In the genomic region with DNA sequence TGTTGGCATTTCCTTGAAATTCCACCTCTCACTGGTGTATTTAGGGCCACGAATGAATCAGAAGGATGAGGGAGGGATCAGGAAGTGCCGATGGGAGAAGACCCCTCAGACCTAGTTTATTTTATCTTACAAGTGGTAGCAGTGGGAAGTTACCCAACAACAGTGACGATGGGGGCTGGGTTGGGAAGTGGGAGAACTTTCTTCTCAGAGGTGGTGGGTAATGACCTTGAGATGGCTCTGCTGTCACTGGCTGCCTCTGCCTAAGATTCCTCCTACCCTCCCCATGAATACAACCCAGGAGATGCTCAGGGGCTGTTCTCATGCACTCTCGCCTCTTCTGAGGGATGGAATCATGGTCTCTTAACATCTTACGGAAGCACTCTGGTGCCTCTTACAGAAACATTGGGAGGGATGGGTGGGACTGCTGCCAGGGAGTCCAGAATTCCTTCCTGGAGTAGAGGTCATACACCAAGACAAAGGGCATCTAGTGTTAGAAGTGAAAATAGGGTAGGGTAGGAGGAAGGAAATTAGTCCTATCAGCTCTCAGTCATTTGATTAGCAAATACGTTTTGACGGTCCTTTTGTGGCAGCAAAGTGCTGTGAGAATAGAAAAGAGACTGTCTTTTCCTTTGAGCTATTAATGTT, we compare ENCODE assay signal across 13 cellular contexts. TPM values are rescaled to one million over a fixed set of nuclear protein-coding genes. Genes with fewer than 3 reads are reported as not detected.
DNase-seq lines count a peak whose midpoint lies in the region; ATAC-seq and TF ChIP-seq lines count a peak whose summit lies in the region.
"Had no signal": no experiment of that assay in that cellular context is flagged by ENCODE, and none has a peak within 500 bp of the region (broad histone marks: within the 10 kb centered on the region; RNA-seq: fewer than 3 reads in every experiment).

No MANE protein-coding gene starts in this region.

- TF ChIP-seq CTCF in AG04450 (IDR thresholded peaks at IDR 0.05; ENCODE audit: low read depth, low read length) (no peak), osteoblast (IDR thresholded peaks at IDR 0.05; ENCODE audit: extremely low read depth, low read depth, low read length) (no peak), tibial nerve (IDR thresholded peaks at IDR 0.05) (no peak)

- POLR2A ChIA-PET in AG04450 (lab: Yijun Ruan, JAX) = no interaction called here

- 65 to 68% methylated on average over 7 of the region's 7 CpGs for WGBS in tibial nerve, 2 donors

- intact Hi-C loops in dendritic cell treated with granulocyte-macrophage colony-stimulating factor and Interleukin-4, amounts not matched to agents 40 ng/mL and 50 ng/mL, for 4 days (cut with micrococcal nuclease) = loop anchor here (5.0 kb wide), 1 partner anchor 45 kb away; no protein-coding TSS in a partner anchor

- no peak overlapping the region for H3K4me2 ChIP-seq in osteoblast (ENCODE audit: insufficient read depth, low read length)

- H3K4me1 ChIP-seq in osteoblast (ENCODE audit: insufficient read depth, low read length) = peaks cover 44% of the 10 kb centered on the region
- H3K4me1 ChIP-seq in tibial nerve = peaks cover 0 to 40% (median 13%) of the 10 kb centered on the region in 4 donors

- H3K36me3 Mint-ChIP-seq in dendritic cell treated with granulocyte-macrophage colony-stimulating factor and Interleukin-4, amounts not matched to agents 40 ng/mL and 50 ng/mL, for 4 days (ENCODE audit: low read depth) = peaks cover 51% of the 10 kb centered on the region

- H3K36me3 ChIP-seq in osteoblast (ENCODE audit: insufficient read depth, low read length) (peaks cover 5% of the 10 kb centered on the region), tibial nerve (peaks cover 0 to 4% (median 0%) of the 10 kb centered on the region in 3 donors)

- no peak overlapping the region for H2AFZ ChIP-seq in osteoblast (ENCODE audit: low read length)

- no peaks in the 10 kb centered on the region; the same call in 1 of the 2 replicates for H3K9me3 ChIP-seq in AG04450 (ENCODE audit: control insufficient read depth, insufficient read depth, low read length)
- H3K9me3 ChIP-seq in osteoblast (ENCODE audit: low read depth, low read length) = no peaks in the 10 kb centered on the region
- H3K9me3 ChIP-seq in tibial nerve = no peaks in the 10 kb centered on the region

- H3K4me1 Mint-ChIP-seq in dendritic cell treated with granulocyte-macrophage colony-stimulating factor and Interleukin-4, amounts not matched to agents 40 ng/mL and 50 ng/mL, for 4 days (ENCODE audit: low read depth) = peaks cover 39% of the 10 kb centered on the region

- H3K4me3 ChIP-seq in AG04450 (ENCODE audit: low read depth, low read length) (no peak overlapping the region), osteoblast (ENCODE audit: insufficient read depth, low read length) (no peak overlapping the region), tibial nerve (no peak overlapping the region)

- H3K27ac ChIP-seq in AG04450 (ENCODE audit: low read depth, low read length) (peak overlapping the region; percentile 95), osteoblast (ENCODE audit: low read depth, low read length) (peak overlapping the region; percentile 90), tibial nerve (peak overlapping the region in 2 of 4 donors; percentile 33 to 63)

- ATAC-seq in GM18858 (IDR thresholded peaks at IDR 0.05; ENCODE audit: unreplicated experiment) = no peak
- no peak for ATAC-seq in HG03521 (IDR thresholded peaks at IDR 0.05; ENCODE audit: unreplicated experiment)
- ATAC-seq: activated CD8-positive, alpha-beta T cell treated with anti-CD3 and anti-CD28 coated beads, Interleukin-2, amount 10 ng/mL, durations not matched to agents 7 days and 5 days had no signal

- no peaks in the 10 kb centered on the region for H4K20me1 ChIP-seq in osteoblast (ENCODE audit: insufficient read depth, low read length)

- peaks cover 32% of the 10 kb centered on the region for H3K79me2 ChIP-seq in osteoblast (ENCODE audit: insufficient read depth, low read length)

- H3K4me3 Mint-ChIP-seq in dendritic cell treated with granulocyte-macrophage colony-stimulating factor and Interleukin-4, amounts not matched to agents 40 ng/mL and 50 ng/mL, for 4 days = peak overlapping the region; percentile 59
- H3K4me3 Mint-ChIP-seq: activated CD8-positive, alpha-beta T cell treated with anti-CD3 and anti-CD28 coated beads, Interleukin-2, amount 10 ng/mL, durations not matched to agents 7 days and 5 days; T-helper 2 cell treated with Interferon-gamma antibody and Interleukin-4, amounts not matched to agents 5 μg/mL and 100 μg/mL, for 36 hours had no signal

- no peak for TF ChIP-seq POLR2A in tibial nerve (IDR thresholded peaks at IDR 0.05)

- DNase-seq in AG04450 (ENCODE audit: low read depth, low spot score) (no peak), NCI-H460 (ENCODE audit: extremely low read depth, low read depth) (peak; percentile 13), osteoblast (ENCODE audit: insufficient read length, low spot score, missing footprints) (no peak), HT-29 (ENCODE audit: low spot score) (no peak), tibial nerve (ENCODE audit: low spot score in 2 of 2) (no peak)
- DNase-seq: activated CD8-positive, alpha-beta T cell treated with anti-CD3 and anti-CD28 coated beads, Interleukin-2, amount 10 ng/mL, durations not matched to agents 7 days and 5 days; activated naive CD4-positive, alpha-beta T cell; NCI-H2029 had no signal

- TF ChIP-seq EP300 in tibial nerve (IDR thresholded peaks at IDR 0.05) = no peak

- no peaks in the 10 kb centered on the region for H3K27me3 Mint-ChIP-seq in dendritic cell treated with granulocyte-macrophage colony-stimulating factor and Interleukin-4, amounts not matched to agents 40 ng/mL and 50 ng/mL, for 4 days
- H3K27me3 Mint-ChIP-seq: IgD-negative memory B cell had no signal

- CTCF ChIA-PET in AG04450 (lab: Charles Lee) = no interaction called here

- no peaks in the 10 kb centered on the region for H3K9me3 Mint-ChIP-seq in dendritic cell treated with granulocyte-macrophage colony-stimulating factor and Interleukin-4, amounts not matched to agents 40 ng/mL and 50 ng/mL, for 4 days
- H3K9me3 Mint-ChIP-seq: IgD-negative memory B cell; T-helper 2 cell treated with Interferon-gamma antibody and Interleukin-4, amounts not matched to agents 5 μg/mL and 100 μg/mL, for 36 hours had no signal

- no peaks in the 10 kb centered on the region for H3K27me3 ChIP-seq in AG04450 (ENCODE audit: control insufficient read depth, insufficient read depth, low read length)
- no peaks in the 10 kb centered on the region for H3K27me3 ChIP-seq in osteoblast (ENCODE audit: insufficient read depth, low read length)
- H3K27me3 ChIP-seq in tibial nerve = no peaks in the 10 kb centered on the region

- no peak overlapping the region for H3K27ac Mint-ChIP-seq in dendritic cell treated with granulocyte-macrophage colony-stimulating factor and Interleukin-4, amounts not matched to agents 40 ng/mL and 50 ng/mL, for 4 days
- H3K27ac Mint-ChIP-seq: activated CD8-positive, alpha-beta T cell treated with anti-CD3 and anti-CD28 coated beads, Interleukin-2, amount 10 ng/mL, durations not matched to agents 7 days and 5 days; T-helper 2 cell treated with Interferon-gamma antibody and Interleukin-4, amounts not matched to agents 5 μg/mL and 100 μg/mL, for 36 hours had no signal

RNA-seq across cellular contexts. Expression of gene TXNDC2, which starts 58.4 kb away (rescaled TPM):
- 0.06 TPM in 2 replicates for polyA plus RNA-seq in AG04450 (2011; rRNA removed)
- 0.14 and 0.17 TPM in 2 replicates for polyA minus RNA-seq in AG04450 (2011; rRNA and poly(A)+ RNA removed)
- 0.10 and 0.17 TPM in 2 replicates for total RNA-seq in NCI-H460 (2014; rRNA removed; shearing (Covaris generic))
- polyA plus RNA-seq in NCI-H460 (2014; cell fraction: nucleus; rRNA removed) = not detected in 2 replicates
- total RNA-seq in osteoblast (0.29 and 0.36 TPM in 2 replicates), tibial nerve (under 1 TPM in 1 of 4 donors, not detected in 3; 0.20 TPM)
- not detected in 2 replicates for total RNA-seq in HT-29 (2014; rRNA removed; shearing (Covaris generic))
- total RNA-seq: activated CD8-positive, alpha-beta T cell treated with anti-CD3 and anti-CD28 coated beads, Interleukin-2, amount 10 ng/mL, durations not matched to agents 7 days and 5 days had no signal
- polyA plus RNA-seq: IgD-negative memory B cell had no signal
